ENCODE assay signal across 19 cellular contexts in genomic region chr6:75775219-75775618, GRCh38. TPM values are rescaled to one million over a fixed set of nuclear protein-coding genes. Genes with fewer than 3 reads are reported as not detected.
A peak's percentile ranks its signal among the peaks of the same experiment; 100 is the strongest.
DNase-seq lines count a peak whose midpoint lies in the region; ATAC-seq, FAIRE-seq and TF ChIP-seq lines count a peak whose summit lies in the region.
"Had no signal": no experiment of that assay in that cellular context is flagged by ENCODE, and none has a peak within 500 bp of the region (broad histone marks: within the 10 kb centered on the region; RNA-seq: fewer than 3 reads in every experiment).

No MANE protein-coding gene starts in this region.

- H3K4me3 ChIP-seq in BE2C (ENCODE audit: low read depth, low read length), result no peak overlapping the region
- H3K4me3 ChIP-seq in kidney (ENCODE audit: low read length in 2 of 2), result no peak overlapping the region
- H3K4me3 ChIP-seq in gastrocnemius medialis, result no peak overlapping the region
- H3K4me3 ChIP-seq: lower lobe of right lung, neural progenitor cell, sigmoid colon had no signal

- intact Hi-C loops in kidney (cut with DNase I), result no loop called here
- intact Hi-C loops in gastrocnemius medialis (cut with DNase I; ENCODE audit: low total_unique reads), result no loop called here

- peaks cover 9% of the 10 kb centered on the region for H3K4me1 ChIP-seq in BE2C
- H3K4me1 ChIP-seq in kidney (ENCODE audit: control insufficient read depth in 1 of 2, insufficient read depth in 1 of 2, low read depth in 1 of 2, low read length in 2 of 2), result peaks cover 2 to 6% of the 10 kb centered on the region in 2 donors
- H3K4me1 ChIP-seq in gastrocnemius medialis, result peaks cover 6 to 11% of the 10 kb centered on the region in 2 donors
- H3K4me1 ChIP-seq: lower lobe of right lung had no signal

- H3K9me3 ChIP-seq in BE2C, result no peaks in the 10 kb centered on the region
- no peaks in the 10 kb centered on the region for H3K9me3 ChIP-seq in kidney (ENCODE audit: control insufficient read depth in 1 of 2, low read length in 2 of 2)
- no peaks in the 10 kb centered on the region for H3K9me3 ChIP-seq in gastrocnemius medialis
- H3K9me3 ChIP-seq: lower lobe of right lung, sigmoid colon had no signal

- FAIRE-seq in kidney (lab: Jason Lieb, UNC), result no peak
- FAIRE-seq: urothelium cell line had no signal

- no peak overlapping the region for H3K9ac ChIP-seq in kidney (ENCODE audit: low read length in 2 of 2)
- H3K9ac ChIP-seq: neural progenitor cell had no signal

- ATAC-seq in HG03442 (IDR thresholded peaks at IDR 0.05; ENCODE audit: unreplicated experiment), result no peak
- ATAC-seq in gastrocnemius medialis, result no peak
- ATAC-seq: activated CD4-positive, alpha-beta T cell treated with anti-CD3 and anti-CD28 coated beads for 36 hours; lower lobe of right lung had no signal

- in situ Hi-C loops in gastrocnemius medialis (cut with MboI; ENCODE audit: low sequenced_read_pairs in 4 of 4), result no loop called here

- H3K27me3 ChIP-seq in BE2C, result no peaks in the 10 kb centered on the region
- no peaks in the 10 kb centered on the region for H3K27me3 ChIP-seq in gastrocnemius medialis
- H3K27me3 ChIP-seq: neural progenitor cell, sigmoid colon had no signal

- DNase-seq in BE2C, result peak; percentile 54
- peak; percentile 79 for DNase-seq in DMS79 treated with DMSO at 0.1 percent for 48 hours (lab: John Stamatoyannopoulos, UW)
- peak; percentile 93 for DNase-seq in NCI-H2171 treated with DMSO at 0.1 percent for 48 hours (lab: John Stamatoyannopoulos, UW)
- peak; percentile 39 for DNase-seq in astrocyte of the hippocampus (ENCODE audit: low read depth, low spot score)
- no peak for DNase-seq in NCI-H526 treated with DMSO at 0.1 percent for 48 hours (lab: John Stamatoyannopoulos, UW)
- no peak for DNase-seq in kidney
- DNase-seq in gastrocnemius medialis, result no peak
- DNase-seq: activated CD4-positive, alpha-beta T cell treated with anti-CD3 and anti-CD28 coated beads for 36 hours; activated T-cell treated with anti-CD3 and anti-CD28 coated beads for 4 hours; EL; lower lobe of right lung; NCI-H1930; sigmoid colon; stimulated activated naive CD4-positive, alpha-beta T cell; T-helper 2 cell had no signal

- no peak for TF ChIP-seq POLR2A in gastrocnemius medialis (IDR thresholded peaks at IDR 0.05)

- H3K36me3 ChIP-seq in BE2C (no peaks in the 10 kb centered on the region), kidney (ENCODE audit: control insufficient read depth in 1 of 2, insufficient read depth in 2 of 2, low read length in 2 of 2) (no peaks in the 10 kb centered on the region), gastrocnemius medialis (no peaks in the 10 kb centered on the region)
- H3K36me3 ChIP-seq: lower lobe of right lung, neural progenitor cell, sigmoid colon had no signal

- TF ChIP-seq CTCF in BE2C (IDR thresholded peaks at IDR 0.05; ENCODE audit: low read depth, low read length) (no peak), kidney (IDR thresholded peaks at IDR 0.05; ENCODE audit: borderline replicate concordance, extremely low read depth, insufficient read depth) (no peak), gastrocnemius medialis (IDR thresholded peaks at IDR 0.05 in 4 of 5, conservative IDR thresholded peaks at IDR 0.05 in 1 of 5) (no peak)

- no peak overlapping the region for H3K27ac ChIP-seq in kidney (ENCODE audit: low read depth in 2 of 2, low read length in 2 of 2)
- no peak overlapping the region for H3K27ac ChIP-seq in gastrocnemius medialis
- H3K27ac ChIP-seq: lower lobe of right lung, neural progenitor cell, RWPE1, sigmoid colon had no signal

RNA-seq across cellular contexts. Expression of gene MYO6, which starts 26.2 kb away (rescaled TPM):
- polyA plus RNA-seq in BE2C (2012; ENCODE audit: insufficient read depth, insufficient read length, low read depth), result 0.42 TPM
- total RNA-seq in kidney (114 TPM), gastrocnemius medialis (1 to 10 TPM; 1.6 to 7.9 (median 4.2) TPM)
- polyA plus RNA-seq in kidney (ENCODE audit: insufficient read depth, low read depth, low replicate concordance), result 32.0 TPM

Comparison
In these comparisons a context has a peak if more than half of its experiments do, and no peak if none do; other contexts are left out.
1. DNase-seq: peak in BE2C (single experiment), DMS79 treated with DMSO at 0.1 percent for 48 hours (single experiment), NCI-H2171 treated with DMSO at 0.1 percent for 48 hours (single experiment) and astrocyte of the hippocampus (single experiment); none in NCI-H526 treated with DMSO at 0.1 percent for 48 hours (single experiment), kidney (single experiment) and gastrocnemius medialis (0 of 2).
2. RNA of gene MYO6, which starts 26.2 kb away (total RNA-seq): 114 TPM in kidney (single experiment); 1.6 to 7.9 TPM in gastrocnemius medialis; every median in the first group is over 10 times any median in the second.